ENCODE assay signal across 14 cellular contexts in genomic region chr1:199590708-199591107, GRCh38.
DNase-seq lines count a peak whose midpoint lies in the region; ATAC-seq and TF ChIP-seq lines count a peak whose summit lies in the region.
"Had no signal": no experiment of that assay in that cellular context is flagged by ENCODE, and none has a peak within 500 bp of the region (broad histone marks: within the 10 kb centered on the region; RNA-seq: fewer than 3 reads in every experiment).

No MANE protein-coding gene starts in this region.

- H3K27me3 ChIP-seq in GM06990 (replicated peaks; ENCODE audit: control insufficient read depth, insufficient read depth, low read length) (no peaks in the 10 kb centered on the region), uterus (no peaks in the 10 kb centered on the region), PC-3 (ENCODE audit: low read length) (no peaks in the 10 kb centered on the region)
- H3K27me3 ChIP-seq: body of pancreas, upper lobe of left lung had no signal

- H3K4me1 ChIP-seq in uterus (no peaks in the 10 kb centered on the region), PC-3 (ENCODE audit: insufficient read depth, low read length) (no peaks in the 10 kb centered on the region)
- H3K4me1 ChIP-seq: body of pancreas, left ventricle myocardium inferior, upper lobe of left lung had no signal

- H3K36me3 ChIP-seq in GM06990 (ENCODE audit: control insufficient read depth, insufficient read depth, low read length) (no peaks in the 10 kb centered on the region), uterus (no peaks in the 10 kb centered on the region), PC-3 (ENCODE audit: low read depth, low read length) (no peaks in the 10 kb centered on the region)
- H3K36me3 ChIP-seq: left ventricle myocardium inferior, upper lobe of left lung had no signal

- no peak overlapping the region for H3K27ac Mint-ChIP-seq in chondrocyte (ENCODE audit: unreplicated experiment)
- H3K27ac Mint-ChIP-seq: activated T-cell treated with anti-CD3 and anti-CD28 coated beads, Interleukin-2, amount 50 U/mL, for 24 hours had no signal

- peaks cover 10% of the 10 kb centered on the region for H3K27me3 Mint-ChIP-seq in chondrocyte (ENCODE audit: low read depth)

- H3K36me3 Mint-ChIP-seq in chondrocyte (ENCODE audit: low read depth): no peaks in the 10 kb centered on the region

- no peaks in the 10 kb centered on the region for H3K9me2 ChIP-seq in PC-3 (replicated peaks; ENCODE audit: low read length)

- no peaks in the 10 kb centered on the region for H3K9me3 Mint-ChIP-seq in chondrocyte (ENCODE audit: low read depth)
- H3K9me3 Mint-ChIP-seq: activated T-cell treated with anti-CD3 and anti-CD28 coated beads, Interleukin-2, amount 50 U/mL, for 24 hours had no signal

- BruUV-seq in PC-3 (replicated peaks; lab: Mats Ljungman, UMichigan): no TSS peak

- H3K4me3 ChIP-seq in GM06990 (replicated peaks; ENCODE audit: low read depth, low read length) (no peak overlapping the region), uterus (no peak overlapping the region), PC-3 (ENCODE audit: low read length) (no peak overlapping the region)
- H3K4me3 ChIP-seq: body of pancreas, left ventricle myocardium inferior, upper lobe of left lung had no signal

- no peaks in the 10 kb centered on the region for H3K79me2 ChIP-seq in PC-3 (ENCODE audit: low read length)

- H3K27ac ChIP-seq in uterus: no peak overlapping the region
- H3K27ac ChIP-seq in PC-3 (ENCODE audit: low read length): no peak overlapping the region
- H3K27ac ChIP-seq: body of pancreas, left ventricle myocardium inferior, upper lobe of left lung had no signal

- H3K4me1 Mint-ChIP-seq in chondrocyte (ENCODE audit: low read depth): no peaks in the 10 kb centered on the region

- H2AFZ ChIP-seq in PC-3 (ENCODE audit: low read length): no peak overlapping the region

- DNase-seq in GM06990 (ENCODE audit: extremely low read depth, insufficient read length) (peak; percentile 27), uterus (no peak), NCI-H226 (no peak), chondrocyte (ENCODE audit: low spot score) (no peak), PC-3 (no peak)
- DNase-seq: activated T-cell treated with anti-CD3 and anti-CD28 coated beads, Interleukin-2, amount 50 U/mL, for 24 hours; body of pancreas; left ventricle myocardium inferior; NCI-H748 treated with DMSO at 0.1 percent for 48 hours; SHP77 treated with DMSO at 0.1 percent for 48 hours; upper lobe of left lung had no signal

- H3K9ac ChIP-seq in PC-3 (ENCODE audit: low read length): no peak overlapping the region

- no peaks in the 10 kb centered on the region for H4K20me1 ChIP-seq in PC-3 (ENCODE audit: low read length)

- no peak overlapping the region for H3K4me2 ChIP-seq in PC-3 (ENCODE audit: low read length)

- CTCF ChIA-PET in PC-3 (lab: Charles Lee): no interaction called here

- no peak overlapping the region for H3K4me3 Mint-ChIP-seq in chondrocyte (ENCODE audit: unreplicated experiment)
- H3K4me3 Mint-ChIP-seq: activated T-cell treated with anti-CD3 and anti-CD28 coated beads, Interleukin-2, amount 50 U/mL, for 24 hours had no signal

- intact Hi-C loops in uterus (cut with DNase I; ENCODE audit: low total_unique reads): no loop called here
- intact Hi-C loops in PC-3 (cut with micrococcal nuclease): no loop called here

- H3K9me3 ChIP-seq in uterus: no peaks in the 10 kb centered on the region
- no peaks in the 10 kb centered on the region for H3K9me3 ChIP-seq in PC-3 (ENCODE audit: low read length)
- H3K9me3 ChIP-seq: body of pancreas, upper lobe of left lung had no signal

- TF ChIP-seq POLR2A in uterus (IDR thresholded peaks at IDR 0.05): no peak

- POLR2A ChIA-PET in PC-3 (lab: Charles Lee; ENCODE audit: unreplicated experiment): no interaction called here

- H3F3A ChIP-seq in PC-3 (ENCODE audit: low read length, unreplicated experiment): no peaks in the 10 kb centered on the region

- peak; percentile 92 for ATAC-seq in GM18907 (IDR thresholded peaks at IDR 0.05; ENCODE audit: unreplicated experiment)
- ATAC-seq in HG02588 (IDR thresholded peaks at IDR 0.05; ENCODE audit: unreplicated experiment): peak; percentile 74
- peak; percentile 97 for ATAC-seq in HG03354 (IDR thresholded peaks at IDR 0.05; ENCODE audit: poor library complexity, severe bottlenecking, unreplicated experiment)
- ATAC-seq in PC-3: no peak
- ATAC-seq: body of pancreas had no signal

- TF ChIP-seq CTCF in GM06990 (IDR thresholded peaks at IDR 0.05; ENCODE audit: insufficient read depth, low read length, poor library complexity, severe bottlenecking) (no peak), uterus (IDR thresholded peaks at IDR 0.05) (no peak), chondrocyte (IDR thresholded peaks at IDR 0.05) (no peak), PC-3 (conservative IDR thresholded peaks at IDR 0.05; ENCODE audit: low read depth, low read length) (no peak)
